In the genomic region with DNA sequence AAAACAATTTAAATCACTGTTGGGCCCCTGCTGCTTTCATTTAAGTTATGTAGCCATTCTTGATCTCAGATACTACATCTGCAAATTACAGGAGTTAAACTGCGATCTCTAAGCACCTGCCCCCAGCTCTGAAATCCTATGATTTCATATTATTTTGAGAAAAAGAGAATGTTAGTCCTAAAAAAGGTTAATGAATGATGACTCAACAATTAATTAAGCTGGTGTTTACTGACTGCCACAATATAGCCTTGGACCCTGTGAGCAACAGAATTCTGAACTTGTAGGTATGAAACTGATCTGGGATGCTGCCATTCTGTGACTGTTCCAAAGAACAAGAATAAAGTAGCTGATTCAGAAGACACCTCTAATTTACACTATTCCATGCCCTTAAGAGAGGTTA, we compare ENCODE assay signal across 2 cellular contexts.
TF ChIP-seq lines count a peak whose summit lies in the region.

No MANE protein-coding gene starts in this region.

TF ChIP-seq in HepG2, 621 proteins besides CTCF, POLR2A, EP300 and RAD21:
- TF ChIP-seq MAFK (conservative IDR thresholded peaks at IDR 0.05 in 1 of 2, IDR thresholded peaks at IDR 0.05 in 1 of 2; ENCODE audit: low read length in 2 of 2) (peak; percentile 52 to 77), MAFF (IDR thresholded peaks at IDR 0.05; ENCODE audit: low read depth, low read length) (peak; percentile 69), SP4 (CRISPR knock-in tag; IDR thresholded peaks at IDR 0.05) (no peak)

TF ChIP-seq in IMR-90, 13 proteins besides CTCF, POLR2A, EP300 and RAD21:
- TF ChIP-seq NFE2L2 (IDR thresholded peaks at IDR 0.05; ENCODE audit: low read depth, low read length) (no peak), MAFK (IDR thresholded peaks at IDR 0.05; ENCODE audit: low read depth, low read length) (peak; percentile 27; the same call in 1 of the 2 replicates)
